ENCODE assay signal across 8 cellular contexts in the genomic region with DNA sequence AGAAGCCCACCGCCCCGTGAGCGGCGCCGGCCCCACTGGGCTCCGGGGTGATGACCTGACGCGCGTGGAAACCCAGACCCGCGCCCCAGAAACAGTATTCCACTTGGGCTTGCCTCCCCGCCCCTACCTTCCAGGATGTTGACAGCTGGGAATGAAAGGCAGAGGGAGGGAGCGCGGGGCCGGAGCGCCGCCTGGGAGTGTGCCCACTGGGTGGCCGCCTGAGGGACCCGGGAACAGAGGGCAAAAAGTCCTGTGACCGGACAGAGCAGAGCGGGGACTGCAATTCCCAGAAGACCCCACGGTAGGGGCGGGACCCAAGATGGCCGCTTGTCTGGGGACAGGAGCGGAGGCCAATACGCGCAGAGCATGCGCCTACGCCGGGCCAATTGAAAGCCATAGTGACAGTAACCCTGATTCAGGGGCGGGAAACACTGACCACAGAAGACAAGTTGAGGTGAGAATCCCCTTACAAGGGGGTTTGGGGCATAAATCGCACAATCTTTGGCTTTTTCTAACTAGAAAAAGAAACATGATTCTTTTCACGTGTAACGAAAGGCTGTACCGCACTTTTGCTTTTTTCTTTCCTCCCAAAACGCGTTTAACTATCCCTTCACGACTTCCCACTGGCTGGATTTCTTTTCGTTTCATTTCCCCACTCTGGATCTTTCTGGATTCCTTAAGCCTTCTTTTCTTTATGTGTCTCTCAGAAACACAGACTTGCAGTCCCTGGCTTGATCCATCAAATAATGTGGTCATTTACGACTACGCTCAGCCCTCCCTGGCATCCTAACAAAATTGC. TPM values are rescaled to one million over a fixed set of nuclear protein-coding genes. Genes with fewer than 3 reads are reported as not detected.
A peak's percentile ranks its signal among the peaks of the same experiment; 100 is the strongest.
DNase-seq lines count a peak whose midpoint lies in the region; ATAC-seq and TF ChIP-seq lines count a peak whose summit lies in the region.

Gene FHIT, minus strand, starts transcription at position 279 of the 799 bp plus-strand sequence.

- no peaks in the 10 kb centered on the region for H3K9me3 Mint-ChIP-seq in CD8-positive, alpha-beta T cell
- H3K9me3 Mint-ChIP-seq in activated CD4-positive, alpha-beta memory T cell treated with anti-CD3 and anti-CD28 coated beads, Interleukin-2, amount 10 ng/mL, durations not matched to agents 7 days and 5 days = no peaks in the 10 kb centered on the region

- peak within 1 kb of the TSS; percentile 65 for H3K4me3 ChIP-seq in CD8-positive, alpha-beta T cell (ENCODE audit: low read depth, low read length)
- H3K4me3 ChIP-seq in lower leg skin (ENCODE audit: low read depth, poor library complexity, severe bottlenecking) = peak within 1 kb of the TSS; percentile 64

- DNase-seq in CD8-positive, alpha-beta T cell = peak; percentile 79 to 92 (median 85)
- DNase-seq in NCI-H82 treated with DMSO at 0.1 percent for 48 hours (lab: John Stamatoyannopoulos, UW; ENCODE audit: unreplicated experiment) (peak; percentile 76), ecto neural progenitor cell (ENCODE audit: low spot score) (peak; percentile 97), lower leg skin (ENCODE audit: low spot score in 2 of 2) (peak; percentile 95 to 98)
- peak; percentile 92 for DNase-seq in activated CD4-positive, alpha-beta memory T cell treated with anti-CD3 and anti-CD28 coated beads, Interleukin-2, amount 10 ng/mL, durations not matched to agents 7 days and 5 days
- peak; percentile 85 to 91 for DNase-seq in stimulated activated CD4-positive, alpha-beta T cell treated with anti-CD3 and anti-CD28 coated beads, Interleukin-4, amount 100 ng/mL, for 4 hours

- no peaks in the 10 kb centered on the region for H3K9me3 ChIP-seq in CD8-positive, alpha-beta T cell (ENCODE audit: low read length)

- peak within 1 kb of the TSS; percentile 82 for H3K27ac Mint-ChIP-seq in CD8-positive, alpha-beta T cell
- H3K27ac Mint-ChIP-seq in activated CD4-positive, alpha-beta memory T cell treated with anti-CD3 and anti-CD28 coated beads, Interleukin-2, amount 10 ng/mL, durations not matched to agents 7 days and 5 days = peak within 1 kb of the TSS; percentile 78

- ATAC-seq in CD8-positive, alpha-beta T cell = peak; percentile 91
- peak; percentile 85 for ATAC-seq in GM19438 (IDR thresholded peaks at IDR 0.05; ENCODE audit: low read depth, unreplicated experiment)
- peak; percentile 92 for ATAC-seq in HG03571 (IDR thresholded peaks at IDR 0.05; ENCODE audit: unreplicated experiment)

- H3K27me3 ChIP-seq in CD8-positive, alpha-beta T cell (ENCODE audit: insufficient read depth, low read length) = no peaks in the 10 kb centered on the region

- intact Hi-C loops in CD8-positive, alpha-beta T cell (cut with DNase I, micrococcal nuclease) = loop anchor here (5.0 to 10.0 kb wide), 2 partner anchors 1237 to 1799 kb away; no protein-coding TSS in a partner anchor
- intact Hi-C loops in lower leg skin (cut with DNase I; ENCODE audit: low total_unique reads) = no loop called here

- no peaks in the 10 kb centered on the region for H3K36me3 ChIP-seq in CD8-positive, alpha-beta T cell (ENCODE audit: insufficient read depth, low read length)

- no peak for TF ChIP-seq CTCF in CD8-positive, alpha-beta T cell (IDR thresholded peaks at IDR 0.05)
- TF ChIP-seq CTCF in lower leg skin (IDR thresholded peaks at IDR 0.05) = no peak

- no peak for TF ChIP-seq POLR2A in lower leg skin (IDR thresholded peaks at IDR 0.05)

- peaks cover 20% of the 10 kb centered on the region for H3K4me1 Mint-ChIP-seq in CD8-positive, alpha-beta T cell (ENCODE audit: low read depth)
- peaks cover 25% of the 10 kb centered on the region for H3K4me1 Mint-ChIP-seq in activated CD4-positive, alpha-beta memory T cell treated with anti-CD3 and anti-CD28 coated beads, Interleukin-2, amount 10 ng/mL, durations not matched to agents 7 days and 5 days

- 1 to 2% methylated on average over 27 to 41 of the region's 41 CpGs for WGBS in lower leg skin, 2 donors

- H3K4me3 Mint-ChIP-seq in CD8-positive, alpha-beta T cell = peak within 1 kb of the TSS; percentile 88
- H3K4me3 Mint-ChIP-seq in activated CD4-positive, alpha-beta memory T cell treated with anti-CD3 and anti-CD28 coated beads, Interleukin-2, amount 10 ng/mL, durations not matched to agents 7 days and 5 days = peak within 1 kb of the TSS; percentile 85

- POLR2A ChIA-PET in CD8-positive, alpha-beta T cell (lab: Charles Lee) = no interaction called here
- POLR2A ChIA-PET in activated CD4-positive, alpha-beta memory T cell treated with anti-CD3 and anti-CD28 coated beads, Interleukin-2, amount 10 ng/mL, durations not matched to agents 7 days and 5 days (lab: Charles Lee) = no interaction called here

- peaks cover 3% of the 10 kb centered on the region for H3K27me3 Mint-ChIP-seq in CD8-positive, alpha-beta T cell (ENCODE audit: low read depth)
- no peaks in the 10 kb centered on the region for H3K27me3 Mint-ChIP-seq in activated CD4-positive, alpha-beta memory T cell treated with anti-CD3 and anti-CD28 coated beads, Interleukin-2, amount 10 ng/mL, durations not matched to agents 7 days and 5 days

- peak within 1 kb of the TSS; percentile 15 for H3K27ac ChIP-seq in CD8-positive, alpha-beta T cell (ENCODE audit: low read depth, low read length)

- CTCF ChIA-PET in CD8-positive, alpha-beta T cell (lab: Charles Lee) = no interaction called here
- CTCF ChIA-PET in activated CD4-positive, alpha-beta memory T cell treated with anti-CD3 and anti-CD28 coated beads, Interleukin-2, amount 10 ng/mL, durations not matched to agents 7 days and 5 days (lab: Charles Lee) = no interaction called here

- peaks cover 17% of the 10 kb centered on the region for H3K4me1 ChIP-seq in CD8-positive, alpha-beta T cell (ENCODE audit: insufficient read depth, low read length)

- peaks cover 6% of the 10 kb centered on the region for H3K36me3 Mint-ChIP-seq in CD8-positive, alpha-beta T cell
- no peaks in the 10 kb centered on the region for H3K36me3 Mint-ChIP-seq in activated CD4-positive, alpha-beta memory T cell treated with anti-CD3 and anti-CD28 coated beads, Interleukin-2, amount 10 ng/mL, durations not matched to agents 7 days and 5 days (ENCODE audit: low read depth)

RNA-seq across cellular contexts. Expression of gene FHIT, which starts in this region (rescaled TPM):
- total RNA-seq in CD8-positive, alpha-beta T cell = 1 to 10 TPM; 7.6 to 8.1 TPM
- 1 to 10 TPM; 9.6 to 9.7 TPM for total RNA-seq in activated CD4-positive, alpha-beta memory T cell treated with anti-CD3 and anti-CD28 coated beads, Interleukin-2, amount 10 ng/mL, durations not matched to agents 7 days and 5 days
- total RNA-seq in lower leg skin = 10 to 100 TPM in 2 of 4 donors, 1 to 10 TPM in 2; 5.0 to 15.3 (median 8.3) TPM

Comparison
In these comparisons a context has a peak if more than half of its experiments do, and no peak if none do; other contexts are left out.
1. Peak in every context shown above with its lines: DNase-seq, ATAC-seq, H3K4me3 ChIP-seq and H3K27ac ChIP-seq.